In the genomic region with DNA sequence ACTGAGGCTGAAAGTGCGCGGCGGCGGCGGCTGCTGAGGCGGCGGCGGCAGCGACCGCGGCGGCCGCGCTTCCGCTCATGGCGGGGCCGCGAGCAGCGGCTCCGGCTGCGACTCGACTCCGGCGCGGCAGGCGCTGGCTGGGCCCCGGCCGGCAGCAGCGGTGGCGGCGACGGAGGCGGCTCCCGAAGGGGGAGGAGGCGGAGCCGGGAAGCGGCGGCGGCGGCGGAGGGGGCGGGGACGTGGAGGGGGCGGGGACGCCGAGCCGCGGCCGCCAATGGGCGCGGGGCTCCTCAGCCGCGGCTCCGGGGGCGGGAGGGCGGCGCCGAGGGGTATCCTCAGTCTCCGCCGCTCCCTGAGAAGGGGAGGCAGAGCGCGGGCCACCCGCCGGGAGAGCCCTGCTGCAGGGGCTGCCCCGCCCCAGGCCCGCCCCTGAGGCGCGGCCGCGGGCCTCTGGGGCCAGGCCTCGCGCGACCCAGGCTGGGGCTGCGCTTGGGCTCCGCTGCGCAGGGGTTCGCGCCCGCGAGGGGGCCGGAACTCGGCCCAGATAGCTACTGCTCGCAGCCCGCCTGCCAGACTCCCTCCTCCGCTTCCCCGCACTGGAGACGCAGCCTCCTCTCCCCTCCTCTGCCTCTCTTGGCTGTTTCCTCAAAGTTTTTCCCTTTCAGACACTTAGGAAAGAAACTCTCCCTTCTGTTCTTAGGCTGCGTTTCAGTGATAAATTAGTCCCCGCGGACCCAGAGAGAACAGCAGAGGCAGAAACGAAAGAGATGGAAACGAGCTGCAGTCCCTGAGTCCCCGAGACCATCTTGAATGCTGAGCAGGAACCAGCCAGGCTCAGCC, we compare ENCODE assay signal across 8 cellular contexts.
A peak's percentile ranks its signal among the peaks of the same experiment; 100 is the strongest.
DNase-seq lines count a peak whose midpoint lies in the region; ATAC-seq and TF ChIP-seq lines count a peak whose summit lies in the region.

No MANE protein-coding gene starts in this region.

- CTCF ChIA-PET in activated CD4-positive, alpha-beta T cell treated with anti-CD3 and anti-CD28 coated beads for 36 hours (lab: Charles Lee), result interaction anchor here (0.7 to 2.6 kb wide), 10 partner anchors 8 to 298 kb away, joined by 3 to 10 read pairs (median 4); no protein-coding TSS in a partner anchor

- POLR2A ChIA-PET in activated CD4-positive, alpha-beta T cell treated with anti-CD3 and anti-CD28 coated beads for 36 hours (lab: Charles Lee), result interaction anchor here (0.8 to 2.0 kb wide), 4 partner anchors 10 to 94 kb away, joined by 3 to 14 read pairs (median 4); no protein-coding TSS in a partner anchor

- peak overlapping the region; percentile 93 for H3K4me3 Mint-ChIP-seq in activated CD4-positive, alpha-beta T cell treated with anti-CD3 and anti-CD28 coated beads for 36 hours
- peak overlapping the region; percentile 82 for H3K4me3 Mint-ChIP-seq in chondrocyte (ENCODE audit: unreplicated experiment)

- H3K9me3 Mint-ChIP-seq in activated CD4-positive, alpha-beta T cell treated with anti-CD3 and anti-CD28 coated beads for 36 hours (ENCODE audit: low read depth), result no peaks in the 10 kb centered on the region
- H3K9me3 Mint-ChIP-seq in chondrocyte (ENCODE audit: low read depth), result no peaks in the 10 kb centered on the region

- peak overlapping the region; percentile 99 for H3K27ac Mint-ChIP-seq in activated CD4-positive, alpha-beta T cell treated with anti-CD3 and anti-CD28 coated beads for 36 hours
- H3K27ac Mint-ChIP-seq in chondrocyte (ENCODE audit: unreplicated experiment), result peak overlapping the region; percentile 98

- DNase-seq in Ammon's horn (ENCODE audit: low spot score) (peak; percentile 94), NCI-H510A (lab: John Stamatoyannopoulos, UW) (peak; percentile 86), chondrocyte (ENCODE audit: low spot score) (peak; percentile 95), left colon (peak; percentile 91 to 92)
- DNase-seq in activated CD4-positive, alpha-beta T cell treated with anti-CD3 and anti-CD28 coated beads for 36 hours, result peak; percentile 95
- peak; percentile 82 to 89 for DNase-seq in stimulated activated CD4-positive, alpha-beta T cell treated with anti-CD3 and anti-CD28 coated beads, Interleukin-1b, Interleukin-23, amount 100 ng/mL, for 4 hours (ENCODE audit: low read depth in 2 of 2)

- ATAC-seq in HG03378 (IDR thresholded peaks at IDR 0.05; ENCODE audit: unreplicated experiment) (peak; percentile 47), left colon (peak; percentile 92)
- peak; percentile 93 for ATAC-seq in activated CD4-positive, alpha-beta T cell treated with anti-CD3 and anti-CD28 coated beads for 36 hours

- peak; percentile 32 for TF ChIP-seq CTCF in chondrocyte (IDR thresholded peaks at IDR 0.05)

- peaks cover 62% of the 10 kb centered on the region for H3K4me1 Mint-ChIP-seq in activated CD4-positive, alpha-beta T cell treated with anti-CD3 and anti-CD28 coated beads for 36 hours
- peaks cover 35% of the 10 kb centered on the region for H3K4me1 Mint-ChIP-seq in chondrocyte (ENCODE audit: low read depth)

- no peaks in the 10 kb centered on the region for H3K27me3 Mint-ChIP-seq in activated CD4-positive, alpha-beta T cell treated with anti-CD3 and anti-CD28 coated beads for 36 hours
- no peaks in the 10 kb centered on the region for H3K27me3 Mint-ChIP-seq in chondrocyte (ENCODE audit: low read depth)

- peaks cover 5% of the 10 kb centered on the region for H3K36me3 Mint-ChIP-seq in activated CD4-positive, alpha-beta T cell treated with anti-CD3 and anti-CD28 coated beads for 36 hours (ENCODE audit: low read depth)
- no peaks in the 10 kb centered on the region for H3K36me3 Mint-ChIP-seq in chondrocyte (ENCODE audit: low read depth)

- intact Hi-C loops in activated CD4-positive, alpha-beta T cell treated with anti-CD3 and anti-CD28 coated beads for 36 hours (cut with DNase I, micrococcal nuclease), result loop anchor here (1.0 to 5.0 kb wide), 15 partner anchors 16 to 1965 kb away; partner anchors contain the start of genes MELK (in 2 of the 2), RNF38 (in 2 of the 2), CLTA (in 1 of the 2) and ENHO (in 1 of the 2)
- intact Hi-C loops in left colon (cut with DNase I, micrococcal nuclease), result no loop called here

- peak; percentile 90 for TF ChIP-seq POLR2A in GM19193 (IDR thresholded peaks at IDR 0.05; ENCODE audit: extremely low read depth, insufficient read depth, insufficient read length)

Comparison
In these comparisons a context has a peak if more than half of its experiments do, and no peak if none do; other contexts are left out.
1. Peak in every context shown above with its lines: DNase-seq and ATAC-seq.
2. intact Hi-C loops: an anchor here in activated CD4-positive, alpha-beta T cell treated with anti-CD3 and anti-CD28 coated beads for 36 hours (1.0 to 5.0 kb wide); none called in left colon.